In genomic region chr1:236066828-236067386, GRCh38 we compare ENCODE assay signal across 8 cellular contexts. TPM values are rescaled to one million over a fixed set of nuclear protein-coding genes. Genes with fewer than 3 reads are reported as not detected.
DNase-seq lines count a peak whose midpoint lies in the region; ATAC-seq and TF ChIP-seq lines count a peak whose summit lies in the region.

No MANE protein-coding gene starts in this region.

- peak; percentile 62 for TF ChIP-seq EP300 in esophagus muscularis mucosa (IDR thresholded peaks at IDR 0.05)

- POLR2A ChIA-PET in activated CD4-positive, alpha-beta T cell treated with anti-CD3 and anti-CD28 coated beads, Interleukin-2, amount 10 ng/mL, durations not matched to agents 7 days and 5 days (lab: Charles Lee) = no interaction called here

- peaks cover 0 to 8% (median 6%) of the 10 kb centered on the region in 4 donors for H3K9me3 ChIP-seq in esophagus muscularis mucosa

- no peaks in the 10 kb centered on the region for H3K9me3 Mint-ChIP-seq in activated CD4-positive, alpha-beta T cell treated with anti-CD3 and anti-CD28 coated beads, Interleukin-2, amount 10 ng/mL, durations not matched to agents 7 days and 5 days

- peaks cover 26% of the 10 kb centered on the region for H3K4me1 Mint-ChIP-seq in activated CD4-positive, alpha-beta T cell treated with anti-CD3 and anti-CD28 coated beads, Interleukin-2, amount 10 ng/mL, durations not matched to agents 7 days and 5 days

- intact Hi-C loops in esophagus muscularis mucosa (cut with DNase I) = loop anchor here (10.0 kb wide), 2 partner anchors 92 to 562 kb away; partner anchors contain the start of gene B3GALNT2

- CTCF ChIA-PET in activated CD4-positive, alpha-beta T cell treated with anti-CD3 and anti-CD28 coated beads, Interleukin-2, amount 10 ng/mL, durations not matched to agents 7 days and 5 days (lab: Charles Lee) = interaction anchor here (0.6 to 1.6 kb wide), 8 partner anchors 9 to 1025 kb away, joined by 3 to 6 read pairs (median 3); no protein-coding TSS in a partner anchor

- peaks cover 23 to 51% (median 44%) of the 10 kb centered on the region in 4 donors for H3K4me1 ChIP-seq in esophagus muscularis mucosa

- peak overlapping the region; percentile 89 to 99 (median 96) for H3K27ac ChIP-seq in esophagus muscularis mucosa (replicated peaks in 1 of 4)

- H3K4me3 Mint-ChIP-seq in activated CD4-positive, alpha-beta T cell treated with anti-CD3 and anti-CD28 coated beads, Interleukin-2, amount 10 ng/mL, durations not matched to agents 7 days and 5 days = no peak overlapping the region

- H3K36me3 ChIP-seq in esophagus muscularis mucosa = peaks cover 0 to 4% (median 0%) of the 10 kb centered on the region in 4 donors

- peak overlapping the region; percentile 63 to 90 (median 79) for H3K4me3 ChIP-seq in esophagus muscularis mucosa

- no peak for TF ChIP-seq POLR2A in esophagus muscularis mucosa (IDR thresholded peaks at IDR 0.05; ENCODE audit: low read depth)

- H3K27ac Mint-ChIP-seq in activated CD4-positive, alpha-beta T cell treated with anti-CD3 and anti-CD28 coated beads, Interleukin-2, amount 10 ng/mL, durations not matched to agents 7 days and 5 days = peak overlapping the region; percentile 27

- DNase-seq in activated CD4-positive, alpha-beta T cell treated with anti-CD3 and anti-CD28 coated beads, Interleukin-2, amount 10 ng/mL, durations not matched to agents 7 days and 5 days = peak; percentile 74
- peak; percentile 94 for DNase-seq in esophagus muscularis mucosa (ENCODE audit: extremely low spot score)
- peak; percentile 31 to 49 for DNase-seq in stimulated activated CD4-positive, alpha-beta T cell treated with anti-CD3 and anti-CD28 coated beads, Interleukin-1b, Interleukin-23, amount 100 ng/mL, for 1 hour (ENCODE audit: low read depth in 2 of 2)
- no peak for DNase-seq in DMS114 treated with DMSO at 0.1 percent for 48 hours (lab: John Stamatoyannopoulos, UW; ENCODE audit: unreplicated experiment)
- DNase-seq in COLO668 (lab: John Stamatoyannopoulos, UW; ENCODE audit: unreplicated experiment) = no peak
- DNase-seq in NCI-H345 treated with DMSO at 0.1 percent for 48 hours (lab: John Stamatoyannopoulos, UW; ENCODE audit: unreplicated experiment) = no peak

- ATAC-seq in GM19395 (IDR thresholded peaks at IDR 0.05; ENCODE audit: unreplicated experiment) (peak; percentile 68), HG03442 (IDR thresholded peaks at IDR 0.05; ENCODE audit: unreplicated experiment) (peak; percentile 82)

- WGBS in esophagus muscularis mucosa = 26% methylated on average over 6 of the region's 6 CpGs

- H3K27me3 Mint-ChIP-seq in activated CD4-positive, alpha-beta T cell treated with anti-CD3 and anti-CD28 coated beads, Interleukin-2, amount 10 ng/mL, durations not matched to agents 7 days and 5 days = peaks cover 42% of the 10 kb centered on the region

- no peak for TF ChIP-seq CTCF in esophagus muscularis mucosa (IDR thresholded peaks at IDR 0.05)

- peaks cover 0 to 4% (median 0%) of the 10 kb centered on the region in 4 donors for H3K27me3 ChIP-seq in esophagus muscularis mucosa

- H3K36me3 Mint-ChIP-seq in activated CD4-positive, alpha-beta T cell treated with anti-CD3 and anti-CD28 coated beads, Interleukin-2, amount 10 ng/mL, durations not matched to agents 7 days and 5 days (ENCODE audit: low read depth) = no peaks in the 10 kb centered on the region

RNA-seq across cellular contexts. Expression of gene NID1, which starts 2.0 kb away (rescaled TPM):
- total RNA-seq in activated CD4-positive, alpha-beta T cell treated with anti-CD3 and anti-CD28 coated beads, Interleukin-2, amount 10 ng/mL, durations not matched to agents 7 days and 5 days = under 1 TPM in 1 of 2 experiments, not detected in 1; 0.08 TPM
- 100 to 1,000 TPM; 187 to 390 (median 287) TPM for total RNA-seq in esophagus muscularis mucosa

Comparison
In these comparisons a context has a peak if more than half of its experiments do, and no peak if none do; other contexts are left out.
1. DNase-seq: peak in activated CD4-positive, alpha-beta T cell treated with anti-CD3 and anti-CD28 coated beads, Interleukin-2, amount 10 ng/mL, durations not matched to agents 7 days and 5 days (single experiment), esophagus muscularis mucosa (single experiment) and stimulated activated CD4-positive, alpha-beta T cell treated with anti-CD3 and anti-CD28 coated beads, Interleukin-1b, Interleukin-23, amount 100 ng/mL, for 1 hour (2 of 2); none in DMS114 treated with DMSO at 0.1 percent for 48 hours (single experiment), COLO668 (single experiment) and NCI-H345 treated with DMSO at 0.1 percent for 48 hours (single experiment).
2. RNA of gene NID1, which starts 2.0 kb away (total RNA-seq): 187 to 390 TPM in esophagus muscularis mucosa; 0.08 TPM in activated CD4-positive, alpha-beta T cell treated with anti-CD3 and anti-CD28 coated beads, Interleukin-2, amount 10 ng/mL, durations not matched to agents 7 days and 5 days; every median in the first group is over 100 times any median in the second.